Comparison of ENCODE assay signal across 9 cellular contexts in the genomic region with DNA sequence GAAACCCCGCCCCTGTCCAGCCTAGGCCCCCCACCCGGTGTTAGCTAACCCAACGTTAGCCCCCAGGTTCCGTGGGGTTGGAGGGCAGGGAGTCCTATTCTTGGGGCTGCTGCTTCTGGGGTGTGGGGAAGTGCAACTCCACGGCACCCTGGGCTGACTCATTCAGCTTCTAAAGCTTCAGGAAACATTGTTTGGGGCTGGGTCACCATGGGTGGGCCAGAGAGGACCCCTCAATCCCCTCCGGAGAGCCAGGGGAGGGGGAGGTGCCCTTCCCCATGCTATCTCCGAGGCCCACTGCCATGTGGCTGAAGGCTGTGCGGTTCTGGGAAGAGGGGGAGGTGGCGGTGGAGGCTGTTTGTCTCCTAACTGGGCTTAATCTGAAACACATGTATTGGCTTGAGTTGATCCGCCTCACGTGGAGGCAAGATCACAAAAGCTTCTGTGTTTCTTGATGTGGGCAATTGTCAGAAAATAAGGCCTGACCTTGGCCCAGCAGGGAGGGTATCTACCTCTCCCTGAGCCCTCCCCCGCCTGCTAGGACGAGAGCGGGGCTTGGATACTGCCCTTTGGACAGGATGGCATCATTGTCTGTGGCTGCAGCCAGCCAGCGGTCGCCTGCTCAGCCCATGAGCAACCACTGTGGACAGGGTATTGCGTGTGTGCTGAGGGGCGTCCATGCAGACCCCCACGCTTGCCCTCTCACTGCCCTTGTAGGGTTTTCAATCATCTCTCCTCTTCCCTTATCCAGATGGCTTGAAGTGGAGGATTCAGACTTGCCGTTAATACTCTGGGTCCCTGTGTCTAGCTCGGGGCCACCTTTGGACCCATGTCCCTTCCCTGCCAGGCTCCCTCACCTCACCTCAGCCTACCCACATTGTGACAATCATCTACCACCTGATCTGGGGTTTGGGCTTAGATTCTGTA. TPM values are rescaled to one million over a fixed set of nuclear protein-coding genes. Genes with fewer than 3 reads are reported as not detected.
DNase-seq lines count a peak whose midpoint lies in the region; ATAC-seq and FAIRE-seq lines count a peak whose summit lies in the region.
"Had no signal": no experiment of that assay in that cellular context is flagged by ENCODE, and none has a peak within 500 bp of the region (broad histone marks: within the 10 kb centered on the region; RNA-seq: fewer than 3 reads in every experiment).

No MANE protein-coding gene starts in this region.

- no peaks in the 10 kb centered on the region for H3K9me3 ChIP-seq in SK-N-MC (ENCODE audit: low read depth, low read length)

- no peak overlapping the region for H3K4me3 Mint-ChIP-seq in natural killer cell treated with Interleukin-12 subunit alpha and Interleukin-12 subunit beta and Interleukin-15 and Interleukin-18, amount 100 ng/mL, for 72 hours

- no peaks in the 10 kb centered on the region for H3K36me3 ChIP-seq in SK-N-MC (ENCODE audit: insufficient read depth, low read length)

- H3K4me3 ChIP-seq in SK-N-MC, result peak overlapping the region; percentile 72

- H3K27ac Mint-ChIP-seq in natural killer cell treated with Interleukin-12 subunit alpha and Interleukin-12 subunit beta and Interleukin-15 and Interleukin-18, amount 100 ng/mL, for 72 hours, result peak overlapping the region; percentile 31 to 43

- no peaks in the 10 kb centered on the region for H3K36me3 Mint-ChIP-seq in natural killer cell treated with Interleukin-12 subunit alpha and Interleukin-12 subunit beta and Interleukin-15 and Interleukin-18, amount 100 ng/mL, for 72 hours

- peak overlapping the region; percentile 92 for H3K27ac ChIP-seq in SK-N-MC

- FAIRE-seq in GM18507 (lab: Jason Lieb, UNC), result peak; percentile 9

- peaks cover 0 to 5% of the 10 kb centered on the region in 2 donors for H3K27me3 Mint-ChIP-seq in natural killer cell treated with Interleukin-12 subunit alpha and Interleukin-12 subunit beta and Interleukin-15 and Interleukin-18, amount 100 ng/mL, for 72 hours

- peak overlapping the region; percentile 75 for H3K9ac ChIP-seq in SK-N-MC (ENCODE audit: insufficient read length)

- DNase-seq in GM18507 (ENCODE audit: extremely low spot score, insufficient read length, low read depth), result no peak
- DNase-seq in SK-N-MC (ENCODE audit: low read depth, low spot score), result no peak
- DNase-seq in epidermal melanocyte (ENCODE audit: insufficient read length, low spot score), result peak; percentile 41
- no peak for DNase-seq in natural killer cell treated with Interleukin-12 subunit alpha and Interleukin-12 subunit beta and Interleukin-15 and Interleukin-18, amount 100 ng/mL, for 72 hours (ENCODE audit: low spot score)
- no peak for DNase-seq in NCI-H226

- H3K4me1 Mint-ChIP-seq in natural killer cell treated with Interleukin-12 subunit alpha and Interleukin-12 subunit beta and Interleukin-15 and Interleukin-18, amount 100 ng/mL, for 72 hours (ENCODE audit: low read depth in 2 of 2), result peaks cover 13 to 15% of the 10 kb centered on the region in 2 donors

- no peak for ATAC-seq in natural killer cell treated with Interleukin-12 subunit alpha and Interleukin-12 subunit beta and Interleukin-15 and Interleukin-18, amount 100 ng/mL, for 72 hours
- no peak for ATAC-seq in HG02763 (IDR thresholded peaks at IDR 0.05; ENCODE audit: unreplicated experiment)
- no peak for ATAC-seq in HG03565 (IDR thresholded peaks at IDR 0.05; ENCODE audit: unreplicated experiment)
- no peak for ATAC-seq in HG02610 (IDR thresholded peaks at IDR 0.05; ENCODE audit: unreplicated experiment)

- H3K9me3 Mint-ChIP-seq in natural killer cell treated with Interleukin-12 subunit alpha and Interleukin-12 subunit beta and Interleukin-15 and Interleukin-18, amount 100 ng/mL, for 72 hours, result no peaks in the 10 kb centered on the region

RNA-seq across cellular contexts. Expression of a gene that starts 1.3 kb away (rescaled TPM):
- total RNA-seq in natural killer cell treated with Interleukin-12 subunit alpha and Interleukin-12 subunit beta and Interleukin-15 and Interleukin-18, amount 100 ng/mL, for 72 hours, result not detected
- total RNA-seq: T-helper 1 cell treated with Interleukin-12 subunit alpha and Interleukin-12 subunit beta and Interleukin-4 antibody, amounts not matched to agents 30 ng/mL and 1 ng/mL, for 36 hours had no signal

RNA-seq across cellular contexts. Expression of a gene that starts 20.5 kb away (rescaled TPM):
- total RNA-seq in natural killer cell treated with Interleukin-12 subunit alpha and Interleukin-12 subunit beta and Interleukin-15 and Interleukin-18, amount 100 ng/mL, for 72 hours, result under 1 TPM in 1 of 2 donors, not detected in 1; 0.24 TPM

RNA-seq across cellular contexts. Expression of a gene that starts 38.7 kb away (rescaled TPM):
- total RNA-seq in natural killer cell treated with Interleukin-12 subunit alpha and Interleukin-12 subunit beta and Interleukin-15 and Interleukin-18, amount 100 ng/mL, for 72 hours, result 10 to 100 TPM; 17.9 to 30.9 TPM

RNA-seq across cellular contexts. Expression of a gene that starts 53.0 kb away (rescaled TPM):
- under 1 TPM; 0.17 to 0.78 TPM for total RNA-seq in natural killer cell treated with Interleukin-12 subunit alpha and Interleukin-12 subunit beta and Interleukin-15 and Interleukin-18, amount 100 ng/mL, for 72 hours
